9 cellular contexts compared by ENCODE assay signal in the genomic region with DNA sequence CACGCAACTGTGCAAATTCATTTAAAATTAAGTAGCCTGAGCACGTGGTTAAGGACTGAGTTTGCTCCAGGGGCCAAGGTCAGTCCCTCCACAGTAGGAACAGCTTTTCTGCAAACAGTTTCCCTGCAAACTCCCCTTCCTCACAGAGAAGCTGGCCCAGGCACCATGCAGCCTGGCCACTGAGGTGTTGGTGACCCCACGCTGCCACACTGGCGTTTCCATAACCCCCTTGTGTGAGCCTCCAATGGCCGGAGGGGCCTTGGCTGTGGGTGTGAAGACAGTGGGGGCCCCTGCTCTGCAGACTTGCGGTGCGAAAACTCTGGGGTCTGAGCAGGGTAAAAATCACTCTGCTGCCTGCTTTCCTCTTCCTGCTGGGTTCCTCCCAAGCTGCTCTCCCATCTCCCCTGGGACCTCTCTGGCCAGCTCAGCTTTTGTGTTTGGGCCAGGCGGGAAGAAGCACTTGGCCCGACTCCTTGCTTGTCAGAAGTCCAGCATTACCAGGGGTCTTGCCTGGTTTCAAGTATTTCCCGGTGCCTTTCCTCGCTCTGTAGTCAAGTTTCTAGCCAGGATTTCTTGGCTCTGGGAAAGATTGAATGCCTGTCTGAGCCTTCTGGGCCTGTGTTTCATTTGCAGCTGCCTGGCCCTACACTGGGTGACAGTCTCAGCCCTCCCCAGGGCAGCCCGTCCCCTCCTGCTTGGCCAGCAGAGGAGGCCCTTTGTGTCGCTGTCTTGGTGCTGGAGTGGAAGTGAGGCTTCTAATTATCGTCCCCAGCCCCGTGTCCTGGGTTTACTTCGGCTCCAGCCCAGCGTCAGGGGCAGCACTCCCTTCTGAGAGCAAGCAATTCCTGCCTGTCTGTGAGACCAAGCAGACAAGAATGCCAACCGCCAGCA.
A peak's percentile ranks its signal among the peaks of the same experiment; 100 is the strongest.
DNase-seq lines count a peak whose midpoint lies in the region; TF ChIP-seq lines count a peak whose summit lies in the region.
"Had no signal": no experiment of that assay in that cellular context is flagged by ENCODE, and none has a peak within 500 bp of the region (broad histone marks: within the 10 kb centered on the region; RNA-seq: fewer than 3 reads in every experiment).

No MANE protein-coding gene starts in this region.

- WGBS in mesendoderm (ENCODE audit: extremely low coverage, insufficient coverage, low lambda C conversion rate) = no CpG with 5 or more reads among the region's 18 CpGs

- no peaks in the 10 kb centered on the region for H3K36me3 ChIP-seq in mesendoderm (ENCODE audit: control insufficient read depth, insufficient read depth, low read length)
- no peaks in the 10 kb centered on the region for H3K36me3 ChIP-seq in tibial artery

- intact Hi-C loops in tibial artery (cut with DNase I; ENCODE audit: low total_unique reads) = no loop called here

- H3K4me1 ChIP-seq in mesendoderm (ENCODE audit: control insufficient read depth, low read depth, low read length) (peaks cover 18% of the 10 kb centered on the region), tibial artery (peaks cover 11 to 36% (median 32%) of the 10 kb centered on the region in 4 donors)

- no peak overlapping the region for H4K8ac ChIP-seq in mesendoderm (ENCODE audit: low read depth, low read length)

- no peak overlapping the region for H3K4me3 ChIP-seq in mesendoderm (ENCODE audit: low read length)
- H3K4me3 ChIP-seq in tibial artery = peak overlapping the region in 1 of 2 donors; percentile 14

- no peak overlapping the region for H3K18ac ChIP-seq in mesendoderm (ENCODE audit: low read length)

- H3K56ac ChIP-seq in mesendoderm (ENCODE audit: low read length) = peak overlapping the region; percentile 84

- no peak overlapping the region for H2BK15ac ChIP-seq in mesendoderm (replicated peaks; ENCODE audit: low read depth)

- no peak overlapping the region for H2AK5ac ChIP-seq in mesendoderm (ENCODE audit: low read length)

- peak overlapping the region; percentile 54 for H3K27ac ChIP-seq in cingulate gyrus (ENCODE audit: low read depth, low read length)
- no peak overlapping the region for H3K27ac ChIP-seq in mesendoderm (ENCODE audit: low read depth, low read length)
- H3K27ac ChIP-seq in tibial artery = peak overlapping the region; percentile 88 to 90

- TF ChIP-seq CTCF in tibial artery (IDR thresholded peaks at IDR 0.05) = no peak

- H2BK5ac ChIP-seq in mesendoderm (ENCODE audit: low read length) = no peak overlapping the region

- H4K5ac ChIP-seq in mesendoderm (ENCODE audit: low read length) = no peak overlapping the region

- H2BK120ac ChIP-seq in mesendoderm (ENCODE audit: low read depth, low read length) = no peak overlapping the region

- H3K9ac ChIP-seq in mesendoderm (ENCODE audit: low read length) = peak overlapping the region; percentile 3

- H3K23ac ChIP-seq in mesendoderm (ENCODE audit: low read length) = no peak overlapping the region

- H3K4ac ChIP-seq in mesendoderm (ENCODE audit: low read depth, low read length) = peak overlapping the region; percentile 3

- H3K79me1 ChIP-seq in mesendoderm (ENCODE audit: low read length) = no peaks in the 10 kb centered on the region

- H3K4me2 ChIP-seq in mesendoderm (ENCODE audit: low read length) = no peak overlapping the region

- no peaks in the 10 kb centered on the region for H3K9me3 ChIP-seq in tibial artery

- peak; percentile 56 for DNase-seq in DMS 273 (lab: John Stamatoyannopoulos, UW; ENCODE audit: unreplicated experiment)
- DNase-seq in DMS 273 treated with DMSO at 0.1 percent for 48 hours (lab: John Stamatoyannopoulos, UW) = no peak
- DNase-seq in mesendoderm = no peak
- DNase-seq in tibial artery = peak; percentile 51 to 89
- no peak for DNase-seq in NCI-H2196 treated with DMSO at 0.1 percent for 48 hours (lab: John Stamatoyannopoulos, UW; ENCODE audit: unreplicated experiment)
- DNase-seq in NCI-H510A (lab: John Stamatoyannopoulos, UW) = no peak
- DNase-seq in DMS114 treated with DMSO at 0.1 percent for 48 hours (lab: John Stamatoyannopoulos, UW; ENCODE audit: unreplicated experiment) = no peak
- DNase-seq: activated naive CD4-positive, alpha-beta T cell treated with anti-CD3 and anti-CD28 coated beads, Interleukin-2, amount 10 ng/mL, durations not matched to agents 7 days and 5 days had no signal

- H3K27me3 ChIP-seq in mesendoderm (ENCODE audit: insufficient read depth, low read length, poor library complexity) = no peaks in the 10 kb centered on the region
- H3K27me3 ChIP-seq in tibial artery = no peaks in the 10 kb centered on the region

- H3K79me2 ChIP-seq in mesendoderm (ENCODE audit: control insufficient read depth, insufficient read depth, low read length) = no peaks in the 10 kb centered on the region

Comparison
In these comparisons a context has a peak if more than half of its experiments do, and no peak if none do; other contexts are left out.
1. DNase-seq: peak in DMS 273 (single experiment) and tibial artery (2 of 2); none in DMS 273 treated with DMSO at 0.1 percent for 48 hours (single experiment), mesendoderm (single experiment), NCI-H2196 treated with DMSO at 0.1 percent for 48 hours (single experiment), NCI-H510A (single experiment) and DMS114 treated with DMSO at 0.1 percent for 48 hours (single experiment).